Comparison of ENCODE assay signal across 7 cellular contexts in the genomic region with DNA sequence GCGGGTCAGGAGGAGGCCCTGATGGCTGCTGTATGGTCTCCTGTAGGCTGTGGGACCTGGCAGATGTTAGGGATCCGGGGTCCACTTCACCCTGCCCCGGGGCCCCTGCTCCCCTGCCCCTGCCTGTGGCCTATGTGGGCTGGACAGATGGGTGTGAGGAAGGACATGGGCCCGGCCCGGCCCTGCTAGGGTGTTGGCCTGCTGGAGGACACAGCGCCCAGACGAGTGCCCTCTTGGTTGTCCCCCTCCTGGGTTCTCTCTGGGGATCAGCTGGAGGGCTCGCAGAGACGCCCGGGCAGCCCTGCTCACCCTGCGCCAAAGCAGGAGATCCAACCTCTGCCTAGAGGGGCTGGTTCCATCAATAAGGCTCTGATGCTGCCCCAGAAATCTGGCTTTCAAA. TPM values are rescaled to one million over a fixed set of nuclear protein-coding genes. Genes with fewer than 3 reads are reported as not detected.
"Had no signal": no experiment of that assay in that cellular context is flagged by ENCODE, and none has a peak within 500 bp of the region (broad histone marks: within the 10 kb centered on the region; RNA-seq: fewer than 3 reads in every experiment).

No MANE protein-coding gene starts in this region.

- H3K27ac ChIP-seq: HL-60 had no signal

- H3K4me3 ChIP-seq: GM23338 had no signal

- H3K4me3 Mint-ChIP-seq: GM23338, H9, IgD-negative memory B cell had no signal

- H3K4me2 ChIP-seq: GM23338 had no signal

- H3K27ac Mint-ChIP-seq: GM23338, H9, IgD-negative memory B cell had no signal

- H2AFZ ChIP-seq: GM23338 had no signal

- ATAC-seq: GM23338, HepG2 had no signal

- H3K36me3 Mint-ChIP-seq: IgD-negative memory B cell had no signal

- DNase-seq: H9, HCEC 1CT, KBM-7 had no signal

- H3K9me3 Mint-ChIP-seq: GM23338, H9, IgD-negative memory B cell had no signal

RNA-seq across cellular contexts. Expression of a gene that starts 36.2 kb away (rescaled TPM):
- total RNA-seq: HepG2 had no signal
- polyA plus RNA-seq: HepG2 had no signal
